In genomic region chr20:17558154-17558940, GRCh38 we compare ENCODE assay signal across 1 cellular context.
TF ChIP-seq lines count a peak whose summit lies in the region.

No MANE protein-coding gene starts in this region.

TF ChIP-seq in A549, 52 proteins besides CTCF, POLR2A, EP300 and RAD21 (continued from another document):
- TF ChIP-seq TFCP2L1 (CRISPR knock-in tag; IDR thresholded peaks at IDR 0.05) = peak; percentile 78
- TF ChIP-seq RCOR1 (IDR thresholded peaks at IDR 0.05; ENCODE audit: low read depth, low read length) = no peak
- no peak; the same call in 1 of the 2 replicates for TF ChIP-seq TP53 (CRISPR knock-in tag; IDR thresholded peaks at IDR 0.05)
- no peak for TF ChIP-seq CBX8 (IDR thresholded peaks at IDR 0.05)
- TF ChIP-seq RFX5 (IDR thresholded peaks at IDR 0.05) = no peak
- peak; percentile 81; the same call in 1 of the 2 replicates for TF ChIP-seq ZSCAN20 (CRISPR knock-in tag; IDR thresholded peaks at IDR 0.05)
- peak; percentile 82 for TF ChIP-seq HOXB5 (CRISPR knock-in tag; IDR thresholded peaks at IDR 0.05)
- peak; percentile 52; the same call in 1 of the 2 replicates for TF ChIP-seq E2F6 (IDR thresholded peaks at IDR 0.05; ENCODE audit: borderline replicate concordance, low read depth)
- TF ChIP-seq ZC3H11A (IDR thresholded peaks at IDR 0.05) = no peak; the same call in 1 of the 2 replicates
- no peak for TF ChIP-seq CHD4 (IDR thresholded peaks at IDR 0.05; ENCODE audit: borderline replicate concordance)
- TF ChIP-seq EHMT2 (IDR thresholded peaks at IDR 0.05; ENCODE audit: low read depth) = no peak
- TF ChIP-seq ESRRA (IDR thresholded peaks at IDR 0.05; ENCODE audit: borderline replicate concordance, low read length) = no peak
- TF ChIP-seq FOSB (CRISPR knock-in tag; IDR thresholded peaks at IDR 0.05) = no peak; the same call in 1 of the 2 replicates
- TF ChIP-seq REST (IDR thresholded peaks at IDR 0.05) = peak; percentile 4; the same call in 1 of the 2 replicates
- TF ChIP-seq BCL3 (IDR thresholded peaks at IDR 0.05) = peak; percentile 51; the same call in 1 of the 3 replicates
- TF ChIP-seq KDM5A (IDR thresholded peaks at IDR 0.05) = no peak
- peak; percentile 75 for TF ChIP-seq FOSL2 (IDR thresholded peaks at IDR 0.05)
- TF ChIP-seq FOSL2 (CRISPR knock-in tag; IDR thresholded peaks at IDR 0.05) = peak; percentile 98
- TF ChIP-seq MAFK (IDR thresholded peaks at IDR 0.05; ENCODE audit: partially characterized antibody) = peak; percentile 66
